ENCODE assay signal across 8 cellular contexts in genomic region chr12:63294327-63294632, GRCh38.
A peak's percentile ranks its signal among the peaks of the same experiment; 100 is the strongest.
DNase-seq lines count a peak whose midpoint lies in the region; ATAC-seq and TF ChIP-seq lines count a peak whose summit lies in the region.

No MANE protein-coding gene starts in this region.

- no peak for TF ChIP-seq CTCF in progenitor cell of endocrine pancreas (IDR thresholded peaks at IDR 0.05; ENCODE audit: unreplicated experiment)

- DNase-seq in astrocyte of the hippocampus (ENCODE audit: low read depth, low spot score) (peak; percentile 89), progenitor cell of endocrine pancreas (ENCODE audit: low spot score, unreplicated experiment) (no peak), mesenteric fat pad (ENCODE audit: low spot score) (no peak)
- DNase-seq in activated naive CD8-positive, alpha-beta T cell treated with anti-CD3 and anti-CD28 coated beads, Interleukin-2, amount 50 U/mL, for 24 hours = no peak

- H3K4me3 Mint-ChIP-seq in progenitor cell of endocrine pancreas (ENCODE audit: low read depth) = no peak overlapping the region
- H3K4me3 Mint-ChIP-seq in activated naive CD8-positive, alpha-beta T cell treated with anti-CD3 and anti-CD28 coated beads, Interleukin-2, amount 50 U/mL, for 24 hours = no peak overlapping the region

- H3K4me1 Mint-ChIP-seq in progenitor cell of endocrine pancreas (ENCODE audit: low read depth) = peaks cover 20% of the 10 kb centered on the region
- H3K4me1 Mint-ChIP-seq in activated naive CD8-positive, alpha-beta T cell treated with anti-CD3 and anti-CD28 coated beads, Interleukin-2, amount 50 U/mL, for 24 hours = no peaks in the 10 kb centered on the region

- H3K27ac Mint-ChIP-seq in progenitor cell of endocrine pancreas = peak overlapping the region; percentile 77
- H3K27ac Mint-ChIP-seq in activated naive CD8-positive, alpha-beta T cell treated with anti-CD3 and anti-CD28 coated beads, Interleukin-2, amount 50 U/mL, for 24 hours = no peak overlapping the region

- H3K27me3 Mint-ChIP-seq in progenitor cell of endocrine pancreas = no peaks in the 10 kb centered on the region
- H3K27me3 Mint-ChIP-seq in activated naive CD8-positive, alpha-beta T cell treated with anti-CD3 and anti-CD28 coated beads, Interleukin-2, amount 50 U/mL, for 24 hours = no peaks in the 10 kb centered on the region

- H3K9me3 Mint-ChIP-seq in progenitor cell of endocrine pancreas (ENCODE audit: low read depth) = no peaks in the 10 kb centered on the region
- no peaks in the 10 kb centered on the region for H3K9me3 Mint-ChIP-seq in activated naive CD8-positive, alpha-beta T cell treated with anti-CD3 and anti-CD28 coated beads, Interleukin-2, amount 50 U/mL, for 24 hours

- H3K36me3 Mint-ChIP-seq in progenitor cell of endocrine pancreas (ENCODE audit: insufficient read depth) = no peaks in the 10 kb centered on the region
- H3K36me3 Mint-ChIP-seq in activated naive CD8-positive, alpha-beta T cell treated with anti-CD3 and anti-CD28 coated beads, Interleukin-2, amount 50 U/mL, for 24 hours (ENCODE audit: low read depth) = no peaks in the 10 kb centered on the region

- ATAC-seq in GM19023 (IDR thresholded peaks at IDR 0.05; ENCODE audit: unreplicated experiment) = peak; percentile 76
- peak; percentile 94 for ATAC-seq in HG03342 (IDR thresholded peaks at IDR 0.05; ENCODE audit: unreplicated experiment)
- no peak for ATAC-seq in activated naive CD8-positive, alpha-beta T cell treated with anti-CD3 and anti-CD28 coated beads, Interleukin-2, amount 50 U/mL, for 24 hours
- ATAC-seq in GM18520 (IDR thresholded peaks at IDR 0.05; ENCODE audit: unreplicated experiment) = no peak
- ATAC-seq in GM21528 (IDR thresholded peaks at IDR 0.05; ENCODE audit: low FRiP score, unreplicated experiment) = no peak

Comparison
In these comparisons a context has a peak if more than half of its experiments do, and no peak if none do; other contexts are left out.
1. ATAC-seq: peak in GM19023 (single experiment) and HG03342 (single experiment); none in activated naive CD8-positive, alpha-beta T cell treated with anti-CD3 and anti-CD28 coated beads, Interleukin-2, amount 50 U/mL, for 24 hours (single experiment), GM18520 (single experiment) and GM21528 (single experiment).